ENCODE assay signal across 8 cellular contexts in the genomic region with DNA sequence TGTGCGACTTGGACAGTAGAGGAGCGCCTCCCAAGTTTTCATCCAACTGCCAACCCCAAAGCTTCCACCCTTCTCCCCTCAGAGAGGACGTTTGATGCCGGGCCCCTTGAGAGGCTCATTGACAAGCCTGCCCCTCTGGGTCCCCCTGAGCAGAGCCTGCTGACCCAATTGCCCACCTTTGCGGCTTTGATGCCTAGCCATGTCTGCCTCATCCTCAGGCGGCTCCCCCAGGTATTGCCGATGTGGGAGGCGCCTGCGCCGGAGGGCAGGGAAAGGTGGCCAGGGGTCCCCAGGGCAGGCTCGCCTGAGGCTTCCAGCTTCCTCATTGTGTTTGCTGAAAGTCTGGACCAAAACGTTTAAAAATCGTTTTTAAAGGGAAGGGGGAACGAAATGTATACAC. TPM values are rescaled to one million over a fixed set of nuclear protein-coding genes. Genes with fewer than 3 reads are reported as not detected.
A peak's percentile ranks its signal among the peaks of the same experiment; 100 is the strongest.
DNase-seq lines count a peak whose midpoint lies in the region; ATAC-seq and TF ChIP-seq lines count a peak whose summit lies in the region.

No MANE protein-coding gene starts in this region.

- H3K27ac ChIP-seq in ascending aorta (peak overlapping the region in 1 of 2 donors; percentile 89), right lobe of liver (no peak overlapping the region), tibial nerve (peak overlapping the region in 2 of 4 donors; percentile 91)

- H3K9me3 Mint-ChIP-seq in activated T-cell treated with anti-CD3 and anti-CD28 coated beads, Interleukin-2, amount 50 U/mL, for 72 hours = no peaks in the 10 kb centered on the region

- TF ChIP-seq EP300 in tibial nerve (IDR thresholded peaks at IDR 0.05) = no peak

- intact Hi-C loops in ascending aorta (cut with DNase I) = loop anchor here (2.0 to 5.0 kb wide), 3 partner anchors 96 to 180 kb away; partner anchors contain the start of genes COQ4, GOLGA2, SPTAN1 and SWI5
- intact Hi-C loops in right lobe of liver (cut with DNase I) = no loop called here
- intact Hi-C loops in posterior vena cava (cut with DNase I) = no loop called here

- H3K27me3 Mint-ChIP-seq in activated T-cell treated with anti-CD3 and anti-CD28 coated beads, Interleukin-2, amount 50 U/mL, for 72 hours (ENCODE audit: low read depth) = no peaks in the 10 kb centered on the region

- 55% methylated on average over 13 of the region's 14 CpGs for WGBS in right lobe of liver (ENCODE audit: insufficient coverage, low coverage, low lambda C conversion rate, missing lambda C conversion rate)
- 34 to 35% methylated on average over 14 of the region's 14 CpGs for WGBS in tibial nerve, 2 donors

- H3K4me3 ChIP-seq in ascending aorta (peak overlapping the region; percentile 71 to 90), right lobe of liver (peak overlapping the region in 2 of 3 donors; percentile 95 to 96), tibial nerve (peak overlapping the region; percentile 79 to 94 (median 88))

- no peak for ATAC-seq in activated T-cell treated with anti-CD3 and anti-CD28 coated beads, Interleukin-2, amount 50 U/mL, for 72 hours (replicated peaks in 1 of 2)
- ATAC-seq in right lobe of liver = no peak
- no peak for ATAC-seq in GM21367 (IDR thresholded peaks at IDR 0.05; ENCODE audit: unreplicated experiment)

- TF ChIP-seq CTCF in ascending aorta (IDR thresholded peaks at IDR 0.05) (no peak), right lobe of liver (IDR thresholded peaks at IDR 0.05) (no peak), tibial nerve (IDR thresholded peaks at IDR 0.05) (no peak)

- H3K27ac Mint-ChIP-seq in activated T-cell treated with anti-CD3 and anti-CD28 coated beads, Interleukin-2, amount 50 U/mL, for 72 hours = no peak overlapping the region

- no peaks in the 10 kb centered on the region for H3K27me3 ChIP-seq in ascending aorta
- H3K27me3 ChIP-seq in right lobe of liver = no peaks in the 10 kb centered on the region
- H3K27me3 ChIP-seq in tibial nerve = no peaks in the 10 kb centered on the region

- H3K4me1 ChIP-seq in ascending aorta (peaks cover 0 to 8% of the 10 kb centered on the region in 2 donors), right lobe of liver (peaks cover 0 to 7% (median 0%) of the 10 kb centered on the region in 4 donors), tibial nerve (peaks cover 0 to 16% (median 9%) of the 10 kb centered on the region in 4 donors)

- peaks cover 5 to 6% of the 10 kb centered on the region in 2 donors for H3K36me3 Mint-ChIP-seq in activated T-cell treated with anti-CD3 and anti-CD28 coated beads, Interleukin-2, amount 50 U/mL, for 72 hours (ENCODE audit: insufficient read depth in 2 of 2)

- DNase-seq in activated T-cell treated with anti-CD3 and anti-CD28 coated beads, Interleukin-2, amount 50 U/mL, for 72 hours = peak in 1 of 2 donors; percentile 1
- no peak for DNase-seq in activated T-cell treated with anti-CD3 and anti-CD28 coated beads, Interleukin-2, amount 50 U/mL, for 48 hours
- no peak for DNase-seq in ascending aorta (ENCODE audit: low spot score in 2 of 2)
- no peak for DNase-seq in right lobe of liver
- no peak for DNase-seq in tibial nerve (ENCODE audit: low spot score in 2 of 2)
- DNase-seq in stimulated activated naive CD4-positive, alpha-beta T cell (lab: John Stamatoyannopoulos, UW) = no peak
- no peak for DNase-seq in posterior vena cava (ENCODE audit: low spot score)

- H3K4me3 Mint-ChIP-seq in activated T-cell treated with anti-CD3 and anti-CD28 coated beads, Interleukin-2, amount 50 U/mL, for 72 hours = peak overlapping the region; percentile 84 to 88

- H3K9me3 ChIP-seq in ascending aorta (no peaks in the 10 kb centered on the region), right lobe of liver (no peaks in the 10 kb centered on the region), tibial nerve (no peaks in the 10 kb centered on the region)

- TF ChIP-seq POLR2A in right lobe of liver (IDR thresholded peaks at IDR 0.05) (no peak), tibial nerve (IDR thresholded peaks at IDR 0.05) (no peak)

- peaks cover 27% of the 10 kb centered on the region for H3K4me1 Mint-ChIP-seq in activated T-cell treated with anti-CD3 and anti-CD28 coated beads, Interleukin-2, amount 50 U/mL, for 72 hours (ENCODE audit: low read depth)

- peaks cover 14 to 21% of the 10 kb centered on the region in 2 donors for H3K36me3 ChIP-seq in ascending aorta
- H3K36me3 ChIP-seq in right lobe of liver = peaks cover 0 to 11% (median 0%) of the 10 kb centered on the region in 4 donors
- peaks cover 0 to 30% (median 2%) of the 10 kb centered on the region in 3 donors for H3K36me3 ChIP-seq in tibial nerve

RNA-seq across cellular contexts. Expression of gene ODF2, which starts 1.4 kb away (rescaled TPM):
- 10 to 100 TPM; 64.8 to 87.3 TPM for total RNA-seq in activated T-cell treated with anti-CD3 and anti-CD28 coated beads, Interleukin-2, amount 50 U/mL, for 72 hours
- 26.9 TPM for total RNA-seq in ascending aorta
- total RNA-seq in right lobe of liver = 10 to 100 TPM in 3 of 6 experiments, 1 to 10 TPM in 3; 5.5 to 17.1 (median 10.8) TPM
- total RNA-seq in tibial nerve = 10 to 100 TPM; 23.2 to 32.7 (median 25.8) TPM
- total RNA-seq in posterior vena cava = 10 to 100 TPM; 17.5 to 19.8 TPM

RNA-seq across cellular contexts. Expression of gene CERCAM, which starts 36.5 kb away (rescaled TPM):
- total RNA-seq in activated T-cell treated with anti-CD3 and anti-CD28 coated beads, Interleukin-2, amount 50 U/mL, for 72 hours = 1 to 10 TPM; 2.7 to 5.9 TPM
- total RNA-seq in ascending aorta (70.5 TPM), right lobe of liver (1 to 10 TPM; 1.3 to 3.1 (median 2.2) TPM), tibial nerve (10 to 100 TPM; 23.7 to 48.2 (median 31.6) TPM), posterior vena cava (10 to 100 TPM; 64.1 to 97.6 TPM)

RNA-seq across cellular contexts. Expression of gene GLE1, which starts 47.3 kb away (rescaled TPM):
- 10 to 100 TPM; 45.8 to 59.0 TPM for total RNA-seq in activated T-cell treated with anti-CD3 and anti-CD28 coated beads, Interleukin-2, amount 50 U/mL, for 72 hours
- total RNA-seq in ascending aorta (6.3 TPM), right lobe of liver (10 to 100 TPM; 10.5 to 15.9 (median 13.2) TPM), tibial nerve (10 to 100 TPM; 24.5 to 30.4 (median 28.8) TPM), posterior vena cava (10 to 100 TPM; 14.6 to 15.5 TPM)
